22 cellular contexts compared by ENCODE assay signal in genomic region chr16:81558077-81558443, GRCh38.
DNase-seq lines count a peak whose midpoint lies in the region; ATAC-seq and TF ChIP-seq lines count a peak whose summit lies in the region.
"Had no signal": no experiment of that assay in that cellular context is flagged by ENCODE, and none has a peak within 500 bp of the region (broad histone marks: within the 10 kb centered on the region; RNA-seq: fewer than 3 reads in every experiment).

No MANE protein-coding gene starts in this region.

- TF ChIP-seq POLR2A in esophagus squamous epithelium (IDR thresholded peaks at IDR 0.05) (no peak), erythroblast (IDR thresholded peaks at IDR 0.05; ENCODE audit: low read length) (no peak)

- intact Hi-C loops in natural killer cell (cut with micrococcal nuclease): loop anchor here (2.0 to 5.0 kb wide), 2 partner anchors 13 to 36 kb away; no protein-coding TSS in a partner anchor
- intact Hi-C loops in esophagus squamous epithelium (cut with DNase I): no loop called here
- intact Hi-C loops in A673 (cut with micrococcal nuclease; ENCODE audit: unreplicated experiment): no loop called here

- H2BK15ac ChIP-seq in neuronal stem cell (ENCODE audit: low read length): no peak overlapping the region

- no peak overlapping the region for H3K18ac ChIP-seq in neuronal stem cell (ENCODE audit: low read length)

- no peak overlapping the region for H4K91ac ChIP-seq in neuronal stem cell (ENCODE audit: low read depth, low read length, poor library complexity)

- H3K9me3 ChIP-seq in esophagus squamous epithelium (no peaks in the 10 kb centered on the region), neuronal stem cell (replicated peaks in 1 of 2; ENCODE audit: control insufficient read depth in 2 of 2, insufficient read depth in 1 of 2, low read depth in 1 of 2, low read length in 2 of 2) (no peaks in the 10 kb centered on the region), A673 (ENCODE audit: low read depth, low read length, poor library complexity, severe bottlenecking) (no peaks in the 10 kb centered on the region)
- H3K9me3 ChIP-seq: MG63, testis had no signal

- no peaks in the 10 kb centered on the region for H3K27me3 ChIP-seq in esophagus squamous epithelium
- H3K27me3 ChIP-seq in neuronal stem cell (ENCODE audit: control insufficient read depth in 3 of 3, insufficient read depth in 3 of 3, low read depth in 1 of 3, low read length in 3 of 3): no peaks in the 10 kb centered on the region
- no peaks in the 10 kb centered on the region for H3K27me3 ChIP-seq in A673 (replicated peaks; ENCODE audit: insufficient read depth, low read depth, low read length, poor library complexity)
- H3K27me3 ChIP-seq: MG63, testis had no signal

- H3K4ac ChIP-seq in neuronal stem cell (ENCODE audit: low read length): no peak overlapping the region

- peaks cover 14% of the 10 kb centered on the region for H3K79me1 ChIP-seq in neuronal stem cell (ENCODE audit: low read depth, low read length)

- no peak overlapping the region for H2AK5ac ChIP-seq in neuronal stem cell (ENCODE audit: low read depth, low read length)

- peak overlapping the region; percentile 51 to 70 for H3K27ac Mint-ChIP-seq in natural killer cell
- peak overlapping the region in 1 of 2 donors; percentile 70 for H3K27ac Mint-ChIP-seq in natural killer cell treated with Interleukin-12 subunit alpha and Interleukin-12 subunit beta and Interleukin-15 and Interleukin-18, amount 100 ng/mL, for 72 hours
- H3K27ac Mint-ChIP-seq: activated CD4-positive, alpha-beta T cell treated with anti-CD3 and anti-CD28 coated beads, Interleukin-2, amount 10 ng/mL, durations not matched to agents 24 days and 14 days; activated naive CD8-positive, alpha-beta T cell treated with anti-CD3 and anti-CD28 coated beads, Interleukin-2, amount 10 ng/mL, durations not matched to agents 7 days and 5 days; B cell; memory B cell; T-helper 17 cell had no signal

- H4K8ac ChIP-seq in neuronal stem cell (ENCODE audit: low read depth, low read length): no peak overlapping the region

- H3K36me3 Mint-ChIP-seq in natural killer cell: no peaks in the 10 kb centered on the region
- H3K36me3 Mint-ChIP-seq in natural killer cell treated with Interleukin-12 subunit alpha and Interleukin-12 subunit beta and Interleukin-15 and Interleukin-18, amount 100 ng/mL, for 72 hours: no peaks in the 10 kb centered on the region
- H3K36me3 Mint-ChIP-seq: activated naive CD8-positive, alpha-beta T cell treated with anti-CD3 and anti-CD28 coated beads, Interleukin-2, amount 10 ng/mL, durations not matched to agents 7 days and 5 days had no signal

- H3K4me3 ChIP-seq in esophagus squamous epithelium (no peak overlapping the region), neuronal stem cell (ENCODE audit: low read length in 2 of 2) (no peak overlapping the region), A673 (ENCODE audit: low read depth, low read length, poor library complexity, severe bottlenecking) (no peak overlapping the region)
- H3K4me3 ChIP-seq: MG63, SK-N-MC, testis had no signal

- POLR2A ChIA-PET in A673 (lab: Charles Lee; ENCODE audit: low non-redundant PET): no interaction called here

- TF ChIP-seq CTCF in natural killer cell (IDR thresholded peaks at IDR 0.05): no peak
- no peak for TF ChIP-seq CTCF in esophagus squamous epithelium (IDR thresholded peaks at IDR 0.05)
- TF ChIP-seq CTCF in A673 (conservative IDR thresholded peaks at IDR 0.05; ENCODE audit: low read depth, low read length): no peak

- no peak overlapping the region for H2BK120ac ChIP-seq in neuronal stem cell (ENCODE audit: low read depth, low read length)

- no peak overlapping the region for H2BK12ac ChIP-seq in neuronal stem cell (ENCODE audit: low read length)

- no peak overlapping the region for H3K4me2 ChIP-seq in neuronal stem cell (ENCODE audit: insufficient read depth, low read length, poor library complexity, severe bottlenecking)

- CTCF ChIA-PET in A673 (lab: Charles Lee): no interaction called here

- H3K4me1 ChIP-seq in esophagus squamous epithelium (peaks cover 9 to 91% (median 35%) of the 10 kb centered on the region in 3 donors), neuronal stem cell (ENCODE audit: control insufficient read depth in 2 of 2, insufficient read depth in 1 of 2, low read depth in 1 of 2, low read length in 2 of 2) (peaks cover 0 to 2% of the 10 kb centered on the region in 2 donors), A673 (ENCODE audit: insufficient read depth, low read length, poor library complexity, severe bottlenecking) (no peaks in the 10 kb centered on the region)
- H3K4me1 ChIP-seq: testis had no signal

- peak overlapping the region; percentile 31 for H2BK5ac ChIP-seq in neuronal stem cell (ENCODE audit: low read length)

- ATAC-seq in natural killer cell (no peak), GM21381 (IDR thresholded peaks at IDR 0.05; ENCODE audit: unreplicated experiment) (no peak)
- ATAC-seq in natural killer cell treated with Interleukin-12 subunit alpha and Interleukin-12 subunit beta and Interleukin-15 and Interleukin-18, amount 100 ng/mL, for 72 hours: no peak
- ATAC-seq: T-helper 17 cell had no signal

- BruUV-seq in A673 (replicated peaks; lab: Mats Ljungman, UMichigan): no TSS peak

- H3K4me3 Mint-ChIP-seq in natural killer cell: no peak overlapping the region
- no peak overlapping the region for H3K4me3 Mint-ChIP-seq in natural killer cell treated with Interleukin-12 subunit alpha and Interleukin-12 subunit beta and Interleukin-15 and Interleukin-18, amount 100 ng/mL, for 72 hours
- H3K4me3 Mint-ChIP-seq: activated CD4-positive, alpha-beta T cell treated with anti-CD3 and anti-CD28 coated beads, Interleukin-2, amount 10 ng/mL, durations not matched to agents 24 days and 14 days; activated naive CD8-positive, alpha-beta T cell treated with anti-CD3 and anti-CD28 coated beads, Interleukin-2, amount 10 ng/mL, durations not matched to agents 7 days and 5 days; B cell; memory B cell; T-helper 17 cell had no signal

- no peak overlapping the region for H2AFZ ChIP-seq in neuronal stem cell (ENCODE audit: low read length)

- H3K9me3 Mint-ChIP-seq in natural killer cell: no peaks in the 10 kb centered on the region
- no peaks in the 10 kb centered on the region for H3K9me3 Mint-ChIP-seq in natural killer cell treated with Interleukin-12 subunit alpha and Interleukin-12 subunit beta and Interleukin-15 and Interleukin-18, amount 100 ng/mL, for 72 hours
- H3K9me3 Mint-ChIP-seq: activated CD4-positive, alpha-beta T cell treated with anti-CD3 and anti-CD28 coated beads, Interleukin-2, amount 10 ng/mL, durations not matched to agents 24 days and 14 days; activated naive CD8-positive, alpha-beta T cell treated with anti-CD3 and anti-CD28 coated beads, Interleukin-2, amount 10 ng/mL, durations not matched to agents 7 days and 5 days; memory B cell had no signal

- no peaks in the 10 kb centered on the region for H3K27me3 Mint-ChIP-seq in natural killer cell (ENCODE audit: low read depth in 2 of 2)
- H3K27me3 Mint-ChIP-seq in natural killer cell treated with Interleukin-12 subunit alpha and Interleukin-12 subunit beta and Interleukin-15 and Interleukin-18, amount 100 ng/mL, for 72 hours: no peaks in the 10 kb centered on the region
- H3K27me3 Mint-ChIP-seq: activated CD4-positive, alpha-beta T cell treated with anti-CD3 and anti-CD28 coated beads, Interleukin-2, amount 10 ng/mL, durations not matched to agents 24 days and 14 days; activated naive CD8-positive, alpha-beta T cell treated with anti-CD3 and anti-CD28 coated beads, Interleukin-2, amount 10 ng/mL, durations not matched to agents 7 days and 5 days; B cell; memory B cell; T-helper 17 cell had no signal

- H3K36me3 ChIP-seq in esophagus squamous epithelium (no peaks in the 10 kb centered on the region), neuronal stem cell (replicated peaks in 1 of 2; ENCODE audit: control insufficient read depth in 2 of 2, insufficient read depth in 2 of 2, low read length in 2 of 2) (peaks cover 0 to 2% of the 10 kb centered on the region in 2 donors), A673 (ENCODE audit: insufficient read depth, low read length, poor library complexity, severe bottlenecking) (no peaks in the 10 kb centered on the region)
- H3K36me3 ChIP-seq: MG63 had no signal

- peaks cover 64 to 67% of the 10 kb centered on the region in 2 donors for H3K4me1 Mint-ChIP-seq in natural killer cell
- peaks cover 26 to 47% of the 10 kb centered on the region in 2 donors for H3K4me1 Mint-ChIP-seq in natural killer cell treated with Interleukin-12 subunit alpha and Interleukin-12 subunit beta and Interleukin-15 and Interleukin-18, amount 100 ng/mL, for 72 hours (ENCODE audit: low read depth in 2 of 2)

- WGBS in esophagus squamous epithelium, 2 donors: 76 to 87% methylated on average over 12 to 13 of the region's 15 CpGs
- WGBS in neuronal stem cell (ENCODE audit: extremely low coverage in 2 of 2, insufficient read length in 2 of 2, insufficient replicate concordance in 1 of 2), 2 donors: no CpG with 5 or more reads among the region's 15 CpGs

- no peak overlapping the region for H3K9ac ChIP-seq in neuronal stem cell (ENCODE audit: low read depth, low read length, poor library complexity)

- DNase-seq in natural killer cell (no peak), esophagus squamous epithelium (lab: John Stamatoyannopoulos, UW) (no peak), neuronal stem cell (ENCODE audit: low spot score) (no peak), erythroblast (lab: John Stamatoyannopoulos, UW) (no peak), middle frontal gyrus (ENCODE audit: extremely low spot score, low spot score) (no peak), A673 (ENCODE audit: low spot score) (no peak)
- DNase-seq in natural killer cell treated with Interleukin-12 subunit alpha and Interleukin-12 subunit beta and Interleukin-15 and Interleukin-18, amount 100 ng/mL, for 72 hours (ENCODE audit: low spot score): no peak
- DNase-seq: 8988T; activated CD4-positive, alpha-beta T cell treated with anti-CD3 and anti-CD28 coated beads, Interleukin-2, amount 10 ng/mL, durations not matched to agents 24 days and 14 days; activated naive CD8-positive, alpha-beta T cell treated with anti-CD3 and anti-CD28 coated beads, Interleukin-2, amount 10 ng/mL, durations not matched to agents 7 days and 5 days; effector memory CD4-positive, alpha-beta T cell; EL; NCI-H2081 treated with DMSO at 0.1 percent for 48 hours; stimulated activated CD4-positive, alpha-beta T cell treated with anti-CD3 and anti-CD28 coated beads, Interleukin-1b, Interleukin-23, amount 100 ng/mL, for 48 hours; T-helper 17 cell; testis had no signal

- H3K23ac ChIP-seq in neuronal stem cell (ENCODE audit: low read depth, low read length, poor library complexity): no peak overlapping the region

- peak overlapping the region; percentile 32 for H3K14ac ChIP-seq in neuronal stem cell (ENCODE audit: low read length)

- peak overlapping the region in 3 of 4 donors; percentile 56 to 65 (median 59) for H3K27ac ChIP-seq in esophagus squamous epithelium
- no peak overlapping the region for H3K27ac ChIP-seq in neuronal stem cell (replicated peaks; ENCODE audit: low read length)
- H3K27ac ChIP-seq in A673 (ENCODE audit: low read depth, low read length, poor library complexity, severe bottlenecking): no peak overlapping the region
- H3K27ac ChIP-seq: HL-60, SK-N-MC, testis had no signal

Comparison
In these comparisons a context has a peak if more than half of its experiments do, and no peak if none do; other contexts are left out.
1. H3K27ac ChIP-seq: peak in esophagus squamous epithelium (3 of 4); none in neuronal stem cell (single experiment) and A673 (single experiment).